ENCODE assay signal across 8 cellular contexts in genomic region chr13:113209880-113210421, GRCh38. TPM values are rescaled to one million over a fixed set of nuclear protein-coding genes. Genes with fewer than 3 reads are reported as not detected.
DNase-seq lines count a peak whose midpoint lies in the region; ATAC-seq and TF ChIP-seq lines count a peak whose summit lies in the region.

No MANE protein-coding gene starts in this region.

- intact Hi-C loops in cardiac septum (cut with DNase I) = loop anchor here (2.0 kb wide), 1 partner anchor 57 kb away; no protein-coding TSS in a partner anchor
- intact Hi-C loops in vagina (cut with DNase I) = loop anchor here (10.0 kb wide), 1 partner anchor 85 kb away; the partner anchor contains the start of gene LAMP1

- no peak for TF ChIP-seq POLR2A in vagina (IDR thresholded peaks at IDR 0.05)

- no peak for TF ChIP-seq CTCF in progenitor cell of endocrine pancreas (IDR thresholded peaks at IDR 0.05; ENCODE audit: unreplicated experiment)
- TF ChIP-seq CTCF in vagina (IDR thresholded peaks at IDR 0.05) = no peak

- peaks cover 77% of the 10 kb centered on the region for H3K4me1 ChIP-seq in vagina

- DNase-seq in D341Med (ENCODE audit: low spot score) (peak; percentile 74), HT1080 (ENCODE audit: low read depth) (peak; percentile 46), SK-N-DZ (ENCODE audit: low spot score) (peak; percentile 57), cardiac septum (ENCODE audit: low spot score) (peak; percentile 86), progenitor cell of endocrine pancreas (ENCODE audit: low spot score, unreplicated experiment) (peak; percentile 58), vagina (ENCODE audit: extremely low spot score in 2 of 2) (no peak)
- peak; percentile 75 for DNase-seq in activated naive CD4-positive, alpha-beta T cell treated with anti-CD3 and anti-CD28 coated beads, Interleukin-2, amount 50 U/mL, for 16 hours

- ATAC-seq in GM21367 (IDR thresholded peaks at IDR 0.05; ENCODE audit: unreplicated experiment) = peak; percentile 41

- H3K4me3 ChIP-seq in vagina = peak overlapping the region; percentile 78 to 98

- H3K27ac Mint-ChIP-seq in progenitor cell of endocrine pancreas = peak overlapping the region; percentile 90

- peaks cover 11% of the 10 kb centered on the region for H3K36me3 Mint-ChIP-seq in progenitor cell of endocrine pancreas (ENCODE audit: insufficient read depth)

- H3K9me3 Mint-ChIP-seq in progenitor cell of endocrine pancreas (ENCODE audit: low read depth) = no peaks in the 10 kb centered on the region

- H3K36me3 ChIP-seq in vagina = peaks cover 0 to 9% of the 10 kb centered on the region in 2 donors

- H3K27ac ChIP-seq in vagina = peak overlapping the region; percentile 99

- no peaks in the 10 kb centered on the region for H3K27me3 Mint-ChIP-seq in progenitor cell of endocrine pancreas

- H3K4me1 Mint-ChIP-seq in progenitor cell of endocrine pancreas (ENCODE audit: low read depth) = peaks cover 18% of the 10 kb centered on the region

- H3K4me3 Mint-ChIP-seq in progenitor cell of endocrine pancreas (ENCODE audit: low read depth) = peak overlapping the region; percentile 81

- no peaks in the 10 kb centered on the region for H3K27me3 ChIP-seq in vagina

- H3K9me3 ChIP-seq in vagina = no peaks in the 10 kb centered on the region

RNA-seq across cellular contexts. Expression of gene CUL4A, which starts 0.5 kb away (rescaled TPM):
- 159 and 192 TPM in 2 replicates for total RNA-seq in HT1080 (2014; rRNA removed; shearing (Covaris generic))
- polyA plus RNA-seq in HT1080 (2015; cell fraction: cytosol; rRNA removed) = 106 and 113 TPM in 2 replicates
- polyA plus RNA-seq in HT1080 (2015; cell fraction: nucleus; rRNA removed) = 96.6 and 163 TPM in 2 replicates
- polyA plus RNA-seq in SK-N-DZ (2014; cell fraction: cytosol; rRNA removed) = 68.6 and 84.7 TPM in 2 replicates
- polyA plus RNA-seq in SK-N-DZ (2014; cell fraction: nucleus; rRNA removed) = 77.7 and 99.6 TPM in 2 replicates
- total RNA-seq in cardiac septum (92.5 TPM), progenitor cell of endocrine pancreas (75.8 and 77.1 TPM in 2 replicates), vagina (110 TPM)

RNA-seq across cellular contexts. Expression of gene PCID2, which starts 1.5 kb away (rescaled TPM):
- 113 and 114 TPM in 2 replicates for total RNA-seq in HT1080 (2014; rRNA removed; shearing (Covaris generic))
- 94.3 and 110 TPM in 2 replicates for polyA plus RNA-seq in HT1080 (2015; cell fraction: cytosol; rRNA removed)
- polyA plus RNA-seq in HT1080 (2015; cell fraction: nucleus; rRNA removed) = 173 and 187 TPM in 2 replicates
- polyA plus RNA-seq in SK-N-DZ (2014; cell fraction: cytosol; rRNA removed) = 88.9 and 89.9 TPM in 2 replicates
- 160 and 166 TPM in 2 replicates for polyA plus RNA-seq in SK-N-DZ (2014; cell fraction: nucleus; rRNA removed)
- total RNA-seq in cardiac septum (47.8 TPM), progenitor cell of endocrine pancreas (52.1 and 58.7 TPM in 2 replicates), vagina (44.9 TPM)

RNA-seq across cellular contexts. Expression of gene PROZ, which starts 51.5 kb away (rescaled TPM):
- not detected in 2 replicates for total RNA-seq in HT1080 (2014; rRNA removed; shearing (Covaris generic))
- polyA plus RNA-seq in HT1080 (2015; cell fraction: cytosol; rRNA removed) = not detected in 2 replicates
- not detected in 2 replicates for polyA plus RNA-seq in HT1080 (2015; cell fraction: nucleus; rRNA removed)
- polyA plus RNA-seq in SK-N-DZ (2014; cell fraction: cytosol; rRNA removed) = 0.07 TPM in 1 of 2 replicates, not detected in the other
- not detected in 2 replicates for polyA plus RNA-seq in SK-N-DZ (2014; cell fraction: nucleus; rRNA removed)
- total RNA-seq in cardiac septum = not detected
- not detected in 2 replicates for total RNA-seq in progenitor cell of endocrine pancreas
- total RNA-seq in vagina = not detected

Comparison
In these comparisons a context has a peak if more than half of its experiments do, and no peak if none do; other contexts are left out.
1. DNase-seq: peak in D341Med (single experiment), HT1080 (single experiment), SK-N-DZ (single experiment), activated naive CD4-positive, alpha-beta T cell treated with anti-CD3 and anti-CD28 coated beads, Interleukin-2, amount 50 U/mL, for 16 hours (single experiment), cardiac septum (single experiment) and progenitor cell of endocrine pancreas (single experiment); none in vagina (0 of 2).